Comparison of ENCODE assay signal across 14 cellular contexts in the genomic region with DNA sequence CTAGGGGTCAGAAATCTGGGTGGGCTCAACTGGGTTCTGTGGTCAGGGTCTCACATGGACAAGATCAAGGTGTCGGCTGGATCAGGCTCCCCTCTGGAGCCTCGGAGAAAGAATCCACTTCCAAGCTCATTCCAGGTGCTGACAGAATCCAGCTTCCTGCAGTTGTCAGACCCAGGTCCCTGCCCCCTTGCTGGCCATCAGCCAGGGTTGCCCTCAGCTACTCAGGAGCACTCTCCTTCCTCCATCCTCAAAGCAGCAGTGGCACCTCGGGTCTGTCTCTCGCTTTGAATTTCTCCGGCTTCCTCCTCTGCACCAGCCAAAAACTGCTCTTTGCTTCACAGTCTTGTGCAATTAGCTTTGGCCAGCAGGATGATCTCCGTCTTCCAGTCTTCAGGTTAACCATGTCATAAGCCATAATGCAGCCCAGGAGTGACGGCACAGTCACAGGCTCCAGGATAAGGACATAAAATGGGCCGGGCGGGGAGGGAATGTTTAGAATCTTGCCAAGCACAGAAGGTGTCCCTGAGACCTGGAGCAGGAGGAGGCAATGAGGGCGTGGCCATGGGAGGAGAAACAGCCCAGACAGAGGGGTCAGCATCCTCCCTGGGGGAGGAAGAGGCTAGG.
"Had no signal": no experiment of that assay in that cellular context is flagged by ENCODE, and none has a peak within 500 bp of the region (broad histone marks: within the 10 kb centered on the region; RNA-seq: fewer than 3 reads in every experiment).

No MANE protein-coding gene starts in this region.

- H3K9me3 Mint-ChIP-seq: activated naive CD4-positive, alpha-beta T cell treated with anti-CD3 and anti-CD28 coated beads, Interleukin-2, amount 10 ng/mL, durations not matched to agents 7 days and 5 days; activated T-helper 2 cell treated with anti-CD3 and anti-CD28 coated beads, Interferon-gamma antibody, Interleukin-2, Interleukin-4, amounts not matched to agents 10 μg/mL and 5 μg/mL and 100 μg/mL, durations not matched to agents 14 hours and 24 hours and 36 hours; naive B cell had no signal

- H3K36me3 ChIP-seq: colonic mucosa, lower lobe of right lung, upper lobe of right lung had no signal

- DNase-seq: activated CD4-positive, alpha-beta T cell treated with anti-CD3 and anti-CD28 coated beads, Interleukin-2, amount 50 U/mL, for 1 hour; activated CD4-positive, CD25-positive, alpha-beta regulatory T cell; activated naive CD4-positive, alpha-beta T cell treated with anti-CD3 and anti-CD28 coated beads, Interleukin-2, amount 10 ng/mL, durations not matched to agents 7 days and 5 days; colonic mucosa; kidney glomerular epithelial cell; lower lobe of right lung; midbrain; naive B cell; posterior cingulate gyrus; substantia nigra; T-helper 2 cell; upper lobe of right lung had no signal

- H3K4me3 Mint-ChIP-seq: activated naive CD4-positive, alpha-beta T cell treated with anti-CD3 and anti-CD28 coated beads, Interleukin-2, amount 10 ng/mL, durations not matched to agents 7 days and 5 days; naive B cell had no signal

- H3K4me1 ChIP-seq: colonic mucosa, lower lobe of right lung, upper lobe of right lung had no signal

- H3K27me3 Mint-ChIP-seq: naive B cell had no signal

- H3K27ac Mint-ChIP-seq: activated naive CD4-positive, alpha-beta T cell treated with anti-CD3 and anti-CD28 coated beads, Interleukin-2, amount 10 ng/mL, durations not matched to agents 7 days and 5 days; activated T-helper 2 cell treated with anti-CD3 and anti-CD28 coated beads, Interferon-gamma antibody, Interleukin-2, Interleukin-4, amounts not matched to agents 10 μg/mL and 5 μg/mL and 100 μg/mL, durations not matched to agents 14 hours and 24 hours and 36 hours had no signal

- H3K4me3 ChIP-seq: colonic mucosa, lower lobe of right lung, smooth muscle cell, upper lobe of right lung had no signal

- ATAC-seq: upper lobe of right lung had no signal

- H3K27me3 ChIP-seq: colonic mucosa, upper lobe of right lung had no signal

- H3K27ac ChIP-seq: colonic mucosa, lower lobe of right lung, upper lobe of right lung had no signal

- H3K4me2 ChIP-seq: smooth muscle cell had no signal

- H3K4me1 Mint-ChIP-seq: activated naive CD4-positive, alpha-beta T cell treated with anti-CD3 and anti-CD28 coated beads, Interleukin-2, amount 10 ng/mL, durations not matched to agents 7 days and 5 days had no signal

- H3K36me3 Mint-ChIP-seq: activated naive CD4-positive, alpha-beta T cell treated with anti-CD3 and anti-CD28 coated beads, Interleukin-2, amount 10 ng/mL, durations not matched to agents 7 days and 5 days; naive B cell had no signal

- H3K9me3 ChIP-seq: colonic mucosa, lower lobe of right lung, upper lobe of right lung had no signal
